In the genomic region with DNA sequence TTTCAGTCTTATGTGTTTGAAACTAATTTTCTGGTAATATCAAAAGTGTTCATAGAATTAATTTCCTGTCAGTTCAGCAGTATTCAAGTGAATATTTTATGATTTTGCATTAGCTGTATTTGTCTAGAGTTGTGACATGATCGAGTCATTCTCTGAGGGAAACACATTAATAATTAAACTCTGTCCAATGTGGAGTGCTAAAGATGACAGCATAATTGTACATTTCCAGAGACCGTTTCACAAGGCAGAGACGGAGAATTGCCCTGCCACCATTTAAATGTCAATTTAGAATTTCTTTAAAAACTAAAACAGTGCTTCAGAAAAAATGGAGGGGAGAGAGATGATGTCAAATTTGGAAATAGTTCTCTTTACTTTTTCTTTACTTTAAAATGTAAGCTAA, we compare ENCODE assay signal across 37 cellular contexts.
"Had no signal": no experiment of that assay in that cellular context is flagged by ENCODE, and none has a peak within 500 bp of the region (broad histone marks: within the 10 kb centered on the region; RNA-seq: fewer than 3 reads in every experiment).

No MANE protein-coding gene starts in this region.

- H3K36me3 Mint-ChIP-seq: activated CD8-positive, alpha-beta memory T cell treated with anti-CD3 and anti-CD28 coated beads, Interleukin-2, amount 10 ng/mL, durations not matched to agents 7 days and 5 days; activated naive CD8-positive, alpha-beta T cell treated with anti-CD3 and anti-CD28 coated beads for 36 hours had no signal

- H3K9me3 ChIP-seq: ascending aorta, MG63, Peyer's patch had no signal

- H3K4me1 ChIP-seq: ascending aorta, Peyer's patch had no signal

- H3K27ac ChIP-seq: ascending aorta, cardiac muscle cell, Peyer's patch, RWPE1, WERI-Rb-1 had no signal

- H3K27me3 ChIP-seq: ascending aorta, cardiac muscle cell, MG63, Peyer's patch had no signal

- ATAC-seq: activated CD8-positive, alpha-beta memory T cell treated with anti-CD3 and anti-CD28 coated beads, Interleukin-2, amount 10 ng/mL, durations not matched to agents 7 days and 5 days; activated T-cell treated with anti-CD3 and anti-CD28 coated beads, Interleukin-2, amount 50 U/mL, for 72 hours; activated T-helper 17 cell treated with anti-CD3 and anti-CD28 coated beads, Interleukin-2, amount 50 U/mL, for 72 hours; PC-3; Right ventricle myocardium inferior had no signal

- H3K27ac Mint-ChIP-seq: activated CD4-positive, alpha-beta memory T cell treated with anti-CD3 and anti-CD28 coated beads, Interleukin-2, amount 10 ng/mL, durations not matched to agents 7 days and 5 days; activated CD8-positive, alpha-beta memory T cell treated with anti-CD3 and anti-CD28 coated beads, Interleukin-2, amount 10 ng/mL, durations not matched to agents 7 days and 5 days; activated naive CD8-positive, alpha-beta T cell treated with anti-CD3 and anti-CD28 coated beads for 36 hours; activated T-cell treated with anti-CD3 and anti-CD28 coated beads, Interleukin-2, amount 50 U/mL, for 72 hours; activated T-helper 17 cell treated with anti-CD3 and anti-CD28 coated beads, Interleukin-2, amount 50 U/mL, for 72 hours had no signal

- H3K4me3 Mint-ChIP-seq: activated CD4-positive, alpha-beta memory T cell treated with anti-CD3 and anti-CD28 coated beads, Interleukin-2, amount 10 ng/mL, durations not matched to agents 7 days and 5 days; activated CD8-positive, alpha-beta memory T cell treated with anti-CD3 and anti-CD28 coated beads, Interleukin-2, amount 10 ng/mL, durations not matched to agents 7 days and 5 days; activated naive CD8-positive, alpha-beta T cell treated with anti-CD3 and anti-CD28 coated beads for 36 hours; activated T-cell treated with anti-CD3 and anti-CD28 coated beads, Interleukin-2, amount 50 U/mL, for 72 hours; activated T-helper 17 cell treated with anti-CD3 and anti-CD28 coated beads, Interleukin-2, amount 50 U/mL, for 72 hours; central memory CD8-positive, alpha-beta T cell had no signal

- H3K4me3 ChIP-seq: ascending aorta, cardiac muscle cell, MG63, Peyer's patch had no signal

- H3K36me3 ChIP-seq: ascending aorta, cardiac muscle cell, MG63, Peyer's patch, WERI-Rb-1 had no signal

- H3K4me1 Mint-ChIP-seq: activated CD4-positive, alpha-beta memory T cell treated with anti-CD3 and anti-CD28 coated beads, Interleukin-2, amount 10 ng/mL, durations not matched to agents 7 days and 5 days; activated CD8-positive, alpha-beta memory T cell treated with anti-CD3 and anti-CD28 coated beads, Interleukin-2, amount 10 ng/mL, durations not matched to agents 7 days and 5 days; activated naive CD8-positive, alpha-beta T cell treated with anti-CD3 and anti-CD28 coated beads for 36 hours; activated T-helper 17 cell treated with anti-CD3 and anti-CD28 coated beads, Interleukin-2, amount 50 U/mL, for 72 hours; central memory CD8-positive, alpha-beta T cell had no signal

- DNase-seq: activated CD4-positive, alpha-beta memory T cell treated with anti-CD3 and anti-CD28 coated beads, Interleukin-2, amount 10 ng/mL, durations not matched to agents 7 days and 5 days; activated CD4-positive, alpha-beta T cell treated with anti-CD3 and anti-CD28 coated beads for 1 hour; activated CD4-positive, alpha-beta T cell treated with anti-CD3 and anti-CD28 coated beads for 48 hours; activated CD4-positive, CD25-positive, alpha-beta regulatory T cell; activated CD8-positive, alpha-beta memory T cell treated with anti-CD3 and anti-CD28 coated beads for 24 hours; activated CD8-positive, alpha-beta memory T cell treated with anti-CD3 and anti-CD28 coated beads, Interleukin-2, amount 10 ng/mL, durations not matched to agents 7 days and 5 days; activated CD8-positive, alpha-beta memory T cell treated with anti-CD3 and anti-CD28 coated beads, Interleukin-2, amount 50 U/mL, for 48 hours; activated effector memory CD4-positive, alpha-beta T cell treated with anti-CD3 and anti-CD28 coated beads, Interleukin-2, amount 50 U/mL, for 16 hours; activated naive CD4-positive, alpha-beta T cell; activated naive CD4-positive, alpha-beta T cell treated with anti-CD3 and anti-CD28 coated beads, Interleukin-2, amount 50 U/mL, for 16 hours; activated naive CD8-positive, alpha-beta T cell treated with anti-CD3 and anti-CD28 coated beads for 36 hours; activated T-cell treated with anti-CD3 and anti-CD28 coated beads, Interleukin-2, amount 50 U/mL, for 1 hour; activated T-cell treated with anti-CD3 and anti-CD28 coated beads, Interleukin-2, amount 50 U/mL, for 72 hours; amniotic stem cell; Kasumi-1; KG1; MG63; NCI-H1048; NCI-H1105 treated with DMSO at 0.1 percent for 48 hours; NCI-H187 treated with DMSO at 0.1 percent for 48 hours; NCI-H2081; NCI-H345; NCI-H524 treated with DMSO at 0.1 percent for 48 hours; PC-3; Peyer's patch; SIG-M5; SW 1271; T-helper 1 cell; T-helper 2 cell; T-helper 9 cell; WERI-Rb-1 had no signal

- H3K27me3 Mint-ChIP-seq: activated CD4-positive, alpha-beta memory T cell treated with anti-CD3 and anti-CD28 coated beads, Interleukin-2, amount 10 ng/mL, durations not matched to agents 7 days and 5 days; activated CD8-positive, alpha-beta memory T cell treated with anti-CD3 and anti-CD28 coated beads, Interleukin-2, amount 10 ng/mL, durations not matched to agents 7 days and 5 days; activated naive CD8-positive, alpha-beta T cell treated with anti-CD3 and anti-CD28 coated beads for 36 hours; activated T-helper 17 cell treated with anti-CD3 and anti-CD28 coated beads, Interleukin-2, amount 50 U/mL, for 72 hours; central memory CD8-positive, alpha-beta T cell had no signal
